6 cellular contexts compared by ENCODE assay signal in genomic region chr2:16338026-16338425, GRCh38.
"Had no signal": no experiment of that assay in that cellular context is flagged by ENCODE, and none has a peak within 500 bp of the region (broad histone marks: within the 10 kb centered on the region; RNA-seq: fewer than 3 reads in every experiment).

No MANE protein-coding gene starts in this region.

- H3K4me3 ChIP-seq: GM23248, K562 had no signal

- DNase-seq: GM23248, GOT3, H7, HCEC 1CT, IMR-90 had no signal

- H3K27ac ChIP-seq: GM23248 had no signal

- H3K9ac ChIP-seq: GM23248 had no signal

- H2AFZ ChIP-seq: GM23248 had no signal
